Comparison of ENCODE assay signal across 8 cellular contexts in genomic region chr11:35082322-35083180, GRCh38. TPM values are rescaled to one million over a fixed set of nuclear protein-coding genes. Genes with fewer than 3 reads are reported as not detected.
DNase-seq lines count a peak whose midpoint lies in the region; ATAC-seq, FAIRE-seq and TF ChIP-seq lines count a peak whose summit lies in the region.

No MANE protein-coding gene starts in this region.

- H3K36me3 Mint-ChIP-seq in astrocyte (ENCODE audit: low read depth, unreplicated experiment): peaks cover 3% of the 10 kb centered on the region

- DNase-seq in T-helper 22 cell (ENCODE audit: low read depth) (peak; percentile 83), astrocyte (ENCODE audit: low read depth) (peak; percentile 88), iris pigment epithelial cell (ENCODE audit: low read depth) (peak; percentile 87), mesenteric fat pad (ENCODE audit: low spot score) (no peak)
- peak; percentile 59 to 76 for DNase-seq in stimulated activated CD4-positive, alpha-beta T cell treated with anti-CD3 and anti-CD28 coated beads, Interleukin-4, amount 100 ng/mL, for 48 hours (ENCODE audit: low read depth in 2 of 2)

- peak overlapping the region; percentile 72 for H3K4me3 Mint-ChIP-seq in astrocyte (ENCODE audit: unreplicated experiment)

- H3K4me1 Mint-ChIP-seq in astrocyte (ENCODE audit: low read depth, unreplicated experiment): peaks cover 28% of the 10 kb centered on the region

- H3K9me3 ChIP-seq in BLaER1 treated with 17β-estradiol and CSF1 and Interleukin-3, amounts not matched to agents 10 nM and 100 nM (replicated peaks in 1 of 11): peaks cover 0 to 19% (median 0%) of the 10 kb centered on the region in 11 experiments; a peak in 6 of 22 replicates
- H3K9me3 ChIP-seq in astrocyte (ENCODE audit: insufficient read depth, low read depth, low read length): no peaks in the 10 kb centered on the region

- H3K27me3 Mint-ChIP-seq in astrocyte (ENCODE audit: low read depth, unreplicated experiment): no peaks in the 10 kb centered on the region

- H3K27ac ChIP-seq in BLaER1 treated with 17β-estradiol and CSF1 and Interleukin-3, amounts not matched to agents 10 nM and 100 nM: peak overlapping the region; percentile 69 to 98 (median 79)
- peak overlapping the region; percentile 98 for H3K27ac ChIP-seq in astrocyte (ENCODE audit: low read depth, low read length)

- peak overlapping the region; percentile 53 to 92 (median 69); a peak in 21 of 22 replicates for H3K9ac ChIP-seq in BLaER1 treated with 17β-estradiol and CSF1 and Interleukin-3, amounts not matched to agents 10 nM and 100 nM
- H3K9ac ChIP-seq in astrocyte (ENCODE audit: low read length): peak overlapping the region; percentile 84

- peaks cover 3% of the 10 kb centered on the region for H3K9me3 Mint-ChIP-seq in astrocyte (ENCODE audit: unreplicated experiment)

- ATAC-seq in GM19397 (IDR thresholded peaks at IDR 0.05; ENCODE audit: unreplicated experiment) (peak; percentile 69), HG03460 (IDR thresholded peaks at IDR 0.05; ENCODE audit: unreplicated experiment) (peak; percentile 70)

- no peaks in the 10 kb centered on the region for H3K36me3 ChIP-seq in BLaER1 treated with 17β-estradiol and CSF1 and Interleukin-3, amounts not matched to agents 10 nM and 100 nM
- no peaks in the 10 kb centered on the region for H3K36me3 ChIP-seq in astrocyte (ENCODE audit: insufficient read depth, low read length)

- no peak for TF ChIP-seq CTCF in astrocyte (IDR thresholded peaks at IDR 0.05; ENCODE audit: insufficient read depth, low read depth, low read length)

- H3K4me2 ChIP-seq in BLaER1 treated with 17β-estradiol and CSF1 and Interleukin-3, amounts not matched to agents 10 nM and 100 nM: peak overlapping the region; percentile 78 to 98 (median 90)
- H3K4me2 ChIP-seq in astrocyte (ENCODE audit: low read length): peak overlapping the region; percentile 77

- peak; percentile 67 for FAIRE-seq in astrocyte (lab: Jason Lieb, UNC)

- H3K4me3 ChIP-seq in BLaER1 treated with 17β-estradiol and CSF1 and Interleukin-3, amounts not matched to agents 10 nM and 100 nM: peak overlapping the region in 8 of 10 experiments; percentile 25 to 55 (median 34); a peak in 14 of 20 replicates
- H3K4me3 ChIP-seq in astrocyte (ENCODE audit: insufficient read depth, low read depth, low read length): peak overlapping the region; percentile 11

- no peaks in the 10 kb centered on the region for H4K20me1 ChIP-seq in BLaER1 treated with 17β-estradiol and CSF1 and Interleukin-3, amounts not matched to agents 10 nM and 100 nM
- H4K20me1 ChIP-seq in astrocyte (ENCODE audit: insufficient read depth, low read length): no peaks in the 10 kb centered on the region

- peak overlapping the region; percentile 61 for H2AFZ ChIP-seq in astrocyte (ENCODE audit: low read depth, low read length)

- no peaks in the 10 kb centered on the region for H3K27me3 ChIP-seq in BLaER1 treated with 17β-estradiol and CSF1 and Interleukin-3, amounts not matched to agents 10 nM and 100 nM
- H3K27me3 ChIP-seq in astrocyte (ENCODE audit: insufficient read depth, low read length): no peaks in the 10 kb centered on the region

- H3K4me1 ChIP-seq in BLaER1 treated with 17β-estradiol and CSF1 and Interleukin-3, amounts not matched to agents 10 nM and 100 nM: peaks cover 73 to 91% (median 81%) of the 10 kb centered on the region in 10 experiments
- H3K4me1 ChIP-seq in astrocyte (ENCODE audit: insufficient read depth, low read length): peaks cover 34% of the 10 kb centered on the region

- H3K27ac Mint-ChIP-seq in astrocyte (ENCODE audit: unreplicated experiment): peak overlapping the region; percentile 81

- no peaks in the 10 kb centered on the region for H3K79me2 ChIP-seq in astrocyte (ENCODE audit: insufficient read depth, low read length)

RNA-seq across cellular contexts. Expression of gene CD44, which starts 56.4 kb away (rescaled TPM):
- total RNA-seq in astrocyte (148 and 154 TPM in 2 replicates), mesenteric fat pad (280 TPM)
